ENCODE assay signal across 8 cellular contexts in genomic region chr7:129501760-129502707, GRCh38. TPM values are rescaled to one million over a fixed set of nuclear protein-coding genes. Genes with fewer than 3 reads are reported as not detected.
DNase-seq lines count a peak whose midpoint lies in the region; ATAC-seq and TF ChIP-seq lines count a peak whose summit lies in the region.

SMKR1 (plus strand) TSS chr7:129502531; CDS start chr7:129502825, 294 bp downstream.

- H3K4me1 ChIP-seq in CD8-positive, alpha-beta memory T cell (ENCODE audit: insufficient read depth, low read length) = no peaks in the 10 kb centered on the region
- peaks cover 0 to 21% (median 15%) of the 10 kb centered on the region in 4 donors for H3K4me1 ChIP-seq in esophagus muscularis mucosa

- H3K27me3 ChIP-seq in CD8-positive, alpha-beta memory T cell (ENCODE audit: insufficient read depth, low read length, poor library complexity, severe bottlenecking) = no peaks in the 10 kb centered on the region
- peaks cover 0 to 9% (median 0%) of the 10 kb centered on the region in 4 donors for H3K27me3 ChIP-seq in esophagus muscularis mucosa

- H3K4me3 Mint-ChIP-seq in CD8-positive, alpha-beta memory T cell = peak within 1 kb of the TSS; percentile 77 to 92 (median 86)
- peak within 1 kb of the TSS; percentile 75 to 92 (median 90) for H3K4me3 Mint-ChIP-seq in naive thymus-derived CD8-positive, alpha-beta T cell
- peak within 1 kb of the TSS; percentile 86 to 87 for H3K4me3 Mint-ChIP-seq in stimulated activated naive B cell treated with anti-CD40 and anti-IgM and Interleukin-4, amounts not matched to agents 10 μg/mL and 1 μg/mL and 100 μg/mL, for 72 hours

- peaks cover 0 to 3% (median under 1%) of the 10 kb centered on the region in 3 donors for H3K36me3 Mint-ChIP-seq in CD8-positive, alpha-beta memory T cell
- H3K36me3 Mint-ChIP-seq in naive thymus-derived CD8-positive, alpha-beta T cell = no peaks in the 10 kb centered on the region
- H3K36me3 Mint-ChIP-seq in stimulated activated naive B cell treated with anti-CD40 and anti-IgM and Interleukin-4, amounts not matched to agents 10 μg/mL and 1 μg/mL and 100 μg/mL, for 72 hours = no peaks in the 10 kb centered on the region

- intact Hi-C loops in esophagus muscularis mucosa (cut with DNase I) = no loop called here

- peak within 1 kb of the TSS; percentile 74 for H3K4me3 ChIP-seq in CD8-positive, alpha-beta memory T cell (ENCODE audit: low read length)
- H3K4me3 ChIP-seq in esophagus muscularis mucosa = peak within 1 kb of the TSS; percentile 54 to 74 (median 63)

- H3K9me3 Mint-ChIP-seq in CD8-positive, alpha-beta memory T cell = peaks cover 0 to 2% (median 0%) of the 10 kb centered on the region in 5 donors
- H3K9me3 Mint-ChIP-seq in naive thymus-derived CD8-positive, alpha-beta T cell = no peaks in the 10 kb centered on the region
- H3K9me3 Mint-ChIP-seq in stimulated activated naive B cell treated with anti-CD40 and anti-IgM and Interleukin-4, amounts not matched to agents 10 μg/mL and 1 μg/mL and 100 μg/mL, for 72 hours = no peaks in the 10 kb centered on the region

- H3K27ac ChIP-seq in CD8-positive, alpha-beta memory T cell (ENCODE audit: low read depth, low read length) = peak within 1 kb of the TSS; percentile 51
- peak within 1 kb of the TSS in 1 of 4 donors; percentile 28 for H3K27ac ChIP-seq in esophagus muscularis mucosa (replicated peaks in 1 of 4)

- TF ChIP-seq EP300 in esophagus muscularis mucosa (IDR thresholded peaks at IDR 0.05) = no peak

- DNase-seq in CD8-positive, alpha-beta memory T cell = peak; percentile 92 to 97 (median 94)
- DNase-seq in NK-92 treated with Interleukin-12 subunit alpha and Interleukin-12 subunit beta, amount 100 ng/mL, for 24 hours (lab: John Stamatoyannopoulos, UW) = peak; percentile 90
- DNase-seq in activated T-cell treated with anti-CD3 and anti-CD28 coated beads for 24 hours (ENCODE audit: low read depth) (peak; percentile 84), esophagus muscularis mucosa (ENCODE audit: extremely low spot score) (no peak)
- DNase-seq in naive thymus-derived CD8-positive, alpha-beta T cell = peak; percentile 87 to 97 (median 93)
- DNase-seq in stimulated activated naive B cell treated with anti-CD40 and anti-IgM and Interleukin-4, amounts not matched to agents 10 μg/mL and 1 μg/mL and 100 μg/mL, for 72 hours = peak; percentile 89

- peaks cover 0 to 3% of the 10 kb centered on the region in 2 donors for H3K27me3 Mint-ChIP-seq in CD8-positive, alpha-beta memory T cell
- H3K27me3 Mint-ChIP-seq in naive thymus-derived CD8-positive, alpha-beta T cell = no peaks in the 10 kb centered on the region
- peaks cover 0 to 7% of the 10 kb centered on the region in 2 donors for H3K27me3 Mint-ChIP-seq in stimulated activated naive B cell treated with anti-CD40 and anti-IgM and Interleukin-4, amounts not matched to agents 10 μg/mL and 1 μg/mL and 100 μg/mL, for 72 hours

- WGBS in esophagus muscularis mucosa = 20% methylated on average over 29 of the region's 89 CpGs

- POLR2A ChIA-PET in CD8-positive, alpha-beta memory T cell (lab: Charles Lee) = interaction anchor here (0.7 kb wide), 1 partner anchor 28 kb away, joined by 3 read pairs; no protein-coding TSS in a partner anchor
- POLR2A ChIA-PET in naive thymus-derived CD8-positive, alpha-beta T cell (lab: Charles Lee) = interaction anchor here (0.5 to 0.7 kb wide), 2 partner anchors 280 to 1019 kb away, joined by 3 to 8 read pairs; no protein-coding TSS in a partner anchor

- no peaks in the 10 kb centered on the region for H3K36me3 ChIP-seq in CD8-positive, alpha-beta memory T cell (ENCODE audit: insufficient read depth, low read length)
- no peaks in the 10 kb centered on the region for H3K36me3 ChIP-seq in esophagus muscularis mucosa

- no peaks in the 10 kb centered on the region for H3K9me3 ChIP-seq in CD8-positive, alpha-beta memory T cell (ENCODE audit: low read length)
- H3K9me3 ChIP-seq in esophagus muscularis mucosa = no peaks in the 10 kb centered on the region

- CTCF ChIA-PET in CD8-positive, alpha-beta memory T cell (lab: Charles Lee) = no interaction called here

- TF ChIP-seq POLR2A in esophagus muscularis mucosa (IDR thresholded peaks at IDR 0.05; ENCODE audit: low read depth) = no peak

- ATAC-seq in GM19438 (IDR thresholded peaks at IDR 0.05; ENCODE audit: low read depth, unreplicated experiment) (peak; percentile 78), HG03565 (IDR thresholded peaks at IDR 0.05; ENCODE audit: unreplicated experiment) (peak; percentile 68)
- ATAC-seq in naive thymus-derived CD8-positive, alpha-beta T cell = peak; percentile 91 to 96
- peak; percentile 92 to 96 for ATAC-seq in stimulated activated naive B cell treated with anti-CD40 and anti-IgM and Interleukin-4, amounts not matched to agents 10 μg/mL and 1 μg/mL and 100 μg/mL, for 72 hours (replicated peaks)

- H3K4me1 Mint-ChIP-seq in CD8-positive, alpha-beta memory T cell = peaks cover 18 to 24% (median 23%) of the 10 kb centered on the region in 3 donors
- peaks cover 8 to 27% (median 14%) of the 10 kb centered on the region in 4 donors for H3K4me1 Mint-ChIP-seq in naive thymus-derived CD8-positive, alpha-beta T cell
- H3K4me1 Mint-ChIP-seq in stimulated activated naive B cell treated with anti-CD40 and anti-IgM and Interleukin-4, amounts not matched to agents 10 μg/mL and 1 μg/mL and 100 μg/mL, for 72 hours = peaks cover 18 to 20% of the 10 kb centered on the region in 2 donors

- peak within 1 kb of the TSS; percentile 76 to 97 (median 92) for H3K27ac Mint-ChIP-seq in CD8-positive, alpha-beta memory T cell
- peak within 1 kb of the TSS; percentile 79 to 95 (median 93) for H3K27ac Mint-ChIP-seq in naive thymus-derived CD8-positive, alpha-beta T cell
- H3K27ac Mint-ChIP-seq in stimulated activated naive B cell treated with anti-CD40 and anti-IgM and Interleukin-4, amounts not matched to agents 10 μg/mL and 1 μg/mL and 100 μg/mL, for 72 hours = peak within 1 kb of the TSS; percentile 79

- no peak for TF ChIP-seq CTCF in esophagus muscularis mucosa (IDR thresholded peaks at IDR 0.05)

RNA-seq across cellular contexts. Expression of gene SMKR1, which starts in this region (rescaled TPM):
- total RNA-seq in CD8-positive, alpha-beta memory T cell = 10 to 100 TPM; 11.6 to 13.9 TPM
- polyA plus RNA-seq in CD8-positive, alpha-beta memory T cell = 12.2 TPM
- total RNA-seq in esophagus muscularis mucosa = under 1 TPM in 1 of 4 donors, not detected in 3; 0.33 TPM
- total RNA-seq in naive thymus-derived CD8-positive, alpha-beta T cell = 1 to 10 TPM; 1.5 to 3.8 TPM
- 1 to 10 TPM; 5.2 to 9.7 (median 7.8) TPM for polyA plus RNA-seq in naive thymus-derived CD8-positive, alpha-beta T cell
